ENCODE assay signal across 29 cellular contexts in genomic region chr1:70315782-70316181, GRCh38.
"Had no signal": no experiment of that assay in that cellular context is flagged by ENCODE, and none has a peak within 500 bp of the region (broad histone marks: within the 10 kb centered on the region; RNA-seq: fewer than 3 reads in every experiment).

No MANE protein-coding gene starts in this region.

- H3K4me1 ChIP-seq: left lung, lower lobe of right lung, prostate gland, sigmoid colon, upper lobe of left lung had no signal

- H3K27ac Mint-ChIP-seq: nephron; stimulated activated effector memory CD8-positive, alpha-beta T cell treated with anti-CD3 and anti-CD28 coated beads, Interleukin-12 subunit alpha, Interleukin-12 subunit beta, amount 100 ng/mL, for 72 hours; stimulated activated naive CD8-positive, alpha-beta T cell treated with anti-CD3 and anti-CD28 coated beads, Interleukin-15, amount 100 ng/mL, for 72 hours had no signal

- H3K9me3 Mint-ChIP-seq: naive thymus-derived CD4-positive, alpha-beta T cell; nephron; neural crest cell; stimulated activated effector memory CD8-positive, alpha-beta T cell treated with anti-CD3 and anti-CD28 coated beads, Interleukin-12 subunit alpha, Interleukin-12 subunit beta, amount 100 ng/mL, for 72 hours; stimulated activated naive CD8-positive, alpha-beta T cell treated with anti-CD3 and anti-CD28 coated beads, Interleukin-15, amount 100 ng/mL, for 72 hours had no signal

- DNase-seq: hippocampal formation; kidney glomerular epithelial cell; left cardiac atrium; left lung; lower lobe of right lung; mammary epithelial cell; mesendoderm; midbrain; mucosa of descending colon; naive thymus-derived CD4-positive, alpha-beta T cell; nucleus accumbens; pancreas; posterior cingulate gyrus; retina; right cardiac atrium; sigmoid colon; small intestine; spleen; stimulated activated CD4-positive, alpha-beta T cell treated with anti-CD3 and anti-CD28 coated beads, Interleukin-4, amount 100 ng/mL, for 24 hours; stimulated activated naive CD4-positive, alpha-beta T cell treated with Interleukin-2 at 50 U/mL for 16 hours; stimulated activated naive CD8-positive, alpha-beta T cell treated with anti-CD3 and anti-CD28 coated beads, Interleukin-15, amount 100 ng/mL, for 72 hours; substantia nigra; upper lobe of left lung had no signal

- H3K4me1 Mint-ChIP-seq: nephron had no signal

- H3K36me3 ChIP-seq: left lung, lower lobe of right lung, pancreas, prostate gland, upper lobe of left lung had no signal

- FAIRE-seq: keratinocyte, pancreas, small intestine had no signal

- H3K4me3 Mint-ChIP-seq: naive thymus-derived CD4-positive, alpha-beta T cell; nephron; neural crest cell; stimulated activated effector memory CD8-positive, alpha-beta T cell treated with anti-CD3 and anti-CD28 coated beads, Interleukin-12 subunit alpha, Interleukin-12 subunit beta, amount 100 ng/mL, for 72 hours; stimulated activated naive CD8-positive, alpha-beta T cell treated with anti-CD3 and anti-CD28 coated beads, Interleukin-15, amount 100 ng/mL, for 72 hours had no signal

- H3K27ac ChIP-seq: left lung, lower lobe of right lung, pancreas, prostate gland, sigmoid colon, spleen, tibial nerve, upper lobe of left lung had no signal

- H3K27me3 Mint-ChIP-seq: naive thymus-derived CD4-positive, alpha-beta T cell; stimulated activated naive CD8-positive, alpha-beta T cell treated with anti-CD3 and anti-CD28 coated beads, Interleukin-15, amount 100 ng/mL, for 72 hours had no signal

- H3K9me3 ChIP-seq: left lung, lower lobe of right lung, mucosa of descending colon, pancreas, prostate gland, sigmoid colon, spleen, tibial nerve, upper lobe of left lung had no signal

- H3K4me3 ChIP-seq: left lung, lower lobe of right lung, mucosa of descending colon, pancreas, prostate gland, sigmoid colon, spleen, tibial nerve, upper lobe of left lung had no signal

- H3K27me3 ChIP-seq: left lung, pancreas, sigmoid colon, spleen, tibial nerve, upper lobe of left lung had no signal

- ATAC-seq: left cardiac atrium; left lung; lower lobe of right lung; mucosa of descending colon; naive thymus-derived CD4-positive, alpha-beta T cell; pancreas; right cardiac atrium; stimulated activated effector memory CD8-positive, alpha-beta T cell treated with anti-CD3 and anti-CD28 coated beads, Interleukin-12 subunit alpha, Interleukin-12 subunit beta, amount 100 ng/mL, for 72 hours; stimulated activated naive CD8-positive, alpha-beta T cell treated with anti-CD3 and anti-CD28 coated beads, Interleukin-15, amount 100 ng/mL, for 72 hours had no signal
